8 cellular contexts compared by ENCODE assay signal in the genomic region with DNA sequence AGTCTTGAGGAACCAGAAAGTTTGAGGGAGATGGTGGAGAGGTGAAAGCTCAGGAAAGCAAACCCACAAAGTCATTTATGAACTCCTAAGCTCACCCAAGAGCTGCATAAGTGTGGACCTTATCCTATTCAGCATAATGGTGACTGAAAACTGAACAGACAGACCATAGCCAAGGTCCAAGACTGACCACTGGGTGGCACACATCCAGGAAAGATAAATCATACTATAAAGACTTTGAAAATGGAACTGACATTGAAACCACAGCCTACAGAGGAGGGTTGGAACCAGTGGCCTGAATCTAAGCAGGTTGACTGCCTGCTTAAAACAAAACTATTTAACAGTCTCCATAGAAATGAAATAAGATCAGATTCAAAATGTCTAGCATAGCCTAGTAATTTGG.
DNase-seq lines count a peak whose midpoint lies in the region; ATAC-seq, FAIRE-seq and TF ChIP-seq lines count a peak whose summit lies in the region.

No MANE protein-coding gene starts in this region.

- H3K27me3 Mint-ChIP-seq in glutamatergic neuron (ENCODE audit: unreplicated experiment), result no peaks in the 10 kb centered on the region

- H3K9me3 ChIP-seq in uterus (peaks cover 0 to 6% of the 10 kb centered on the region in 2 donors), pancreas (peaks cover 0 to 4% (median 1%) of the 10 kb centered on the region in 4 donors)

- FAIRE-seq in pancreas (lab: Jason Lieb, UNC), result no peak

- no peak overlapping the region for H3K4me3 Mint-ChIP-seq in glutamatergic neuron (ENCODE audit: unreplicated experiment)

- DNase-seq in NCI-H146 (lab: John Stamatoyannopoulos, UW) (peak; percentile 51), glutamatergic neuron (peak; percentile 48), uterus (no peak), pancreas (no peak), globus pallidus (ENCODE audit: low spot score) (no peak)
- DNase-seq in activated CD8-positive, alpha-beta memory T cell treated with anti-CD3 and anti-CD28 coated beads, Interleukin-2, amount 50 U/mL, for 48 hours, result no peak

- no peaks in the 10 kb centered on the region for H3K36me3 Mint-ChIP-seq in glutamatergic neuron (ENCODE audit: unreplicated experiment)

- H3K4me1 ChIP-seq in uterus (no peaks in the 10 kb centered on the region), pancreas (no peaks in the 10 kb centered on the region)

- intact Hi-C loops in uterus (cut with DNase I; ENCODE audit: low total_unique reads), result no loop called here
- intact Hi-C loops in pancreas (cut with DNase I), result no loop called here

- TF ChIP-seq CTCF in glutamatergic neuron (IDR thresholded peaks at IDR 0.05; ENCODE audit: partially characterized antibody, unreplicated experiment) (peak; percentile 65), uterus (IDR thresholded peaks at IDR 0.05) (no peak), pancreas (IDR thresholded peaks at IDR 0.05) (no peak)

- no peak overlapping the region for H3K4me3 ChIP-seq in uterus
- H3K4me3 ChIP-seq in pancreas, result no peak overlapping the region

- no peak for TF ChIP-seq POLR2A in uterus (IDR thresholded peaks at IDR 0.05)

- H3K9me3 Mint-ChIP-seq in glutamatergic neuron (ENCODE audit: unreplicated experiment), result no peaks in the 10 kb centered on the region

- H3K27ac Mint-ChIP-seq in glutamatergic neuron (ENCODE audit: unreplicated experiment), result no peak overlapping the region

- no peaks in the 10 kb centered on the region for H3K36me3 ChIP-seq in uterus
- H3K36me3 ChIP-seq in pancreas, result no peaks in the 10 kb centered on the region

- ATAC-seq in GM18511 (IDR thresholded peaks at IDR 0.05; ENCODE audit: unreplicated experiment) (peak; percentile 95), HG02571 (IDR thresholded peaks at IDR 0.05; ENCODE audit: unreplicated experiment) (peak; percentile 72), pancreas (no peak)

- no peaks in the 10 kb centered on the region for H3K4me1 Mint-ChIP-seq in glutamatergic neuron (ENCODE audit: low read depth, unreplicated experiment)

- H3K27me3 ChIP-seq in uterus (no peaks in the 10 kb centered on the region), pancreas (no peaks in the 10 kb centered on the region)

- no peak overlapping the region for H3K27ac ChIP-seq in uterus
- no peak overlapping the region for H3K27ac ChIP-seq in pancreas

Comparison
In these comparisons a context has a peak if more than half of its experiments do, and no peak if none do; other contexts are left out.
1. ATAC-seq: peak in GM18511 (single experiment) and HG02571 (single experiment); none in pancreas (0 of 4).
2. DNase-seq: peak in NCI-H146 (single experiment) and glutamatergic neuron (single experiment); none in uterus (0 of 2), activated CD8-positive, alpha-beta memory T cell treated with anti-CD3 and anti-CD28 coated beads, Interleukin-2, amount 50 U/mL, for 48 hours (single experiment), pancreas (0 of 6) and globus pallidus (single experiment).